In genomic region chr21:29073222-29074006, GRCh38 we compare ENCODE assay signal across 1 cellular context.
TF ChIP-seq lines count a peak whose summit lies in the region.

Gene CCT8, minus strand, starts transcription at chr21:29073648. Its CDS starts 58 bp downstream, at chr21:29073590.

TF ChIP-seq in HEK293, 187 proteins besides CTCF, POLR2A, EP300 and RAD21 (continued from another document and continues in another):
- TF ChIP-seq ZSCAN5A (tag by site-specific recombination; IDR thresholded peaks at IDR 0.05) = peak; percentile 92; the same call in 1 of the 2 replicates
- TF ChIP-seq ZNF18 (tag by site-specific recombination; IDR thresholded peaks at IDR 0.05) = 0 out of 2 replicates have a peak, but pooled peaks have one; percentile 16
- TF ChIP-seq GFI1B (tag by site-specific recombination; IDR thresholded peaks at IDR 0.05) = no peak
- no peak for TF ChIP-seq ZNF645 (tag by site-specific recombination; IDR thresholded peaks at IDR 0.05)
- TF ChIP-seq ZNF2 (tag by site-specific recombination; IDR thresholded peaks at IDR 0.05) = peak; percentile 48
- peak; percentile 71; the same call in 1 of the 2 replicates for TF ChIP-seq ZBTB7A (tag by site-specific recombination; IDR thresholded peaks at IDR 0.05; ENCODE audit: low read depth)
- TF ChIP-seq PRDM10 (tag by site-specific recombination; IDR thresholded peaks at IDR 0.05) = peak; percentile 64
- TF ChIP-seq SP3 (tag by site-specific recombination; IDR thresholded peaks at IDR 0.05) = peak; percentile 93
- TF ChIP-seq ZNF664 (tag by site-specific recombination; IDR thresholded peaks at IDR 0.05) = no peak
- peak; percentile 62; the same call in 1 of the 2 replicates for TF ChIP-seq ZSCAN18 (tag by site-specific recombination; IDR thresholded peaks at IDR 0.05)
- peak; percentile 79 for TF ChIP-seq ZNF24 (tag by site-specific recombination; IDR thresholded peaks at IDR 0.05)
- TF ChIP-seq ZFP3 (tag by site-specific recombination; IDR thresholded peaks at IDR 0.05; ENCODE audit: low read depth) = no peak
- peak; percentile 61; the same call in 1 of the 2 replicates for TF ChIP-seq ZBTB21 (tag by site-specific recombination; IDR thresholded peaks at IDR 0.05)
- TF ChIP-seq ZNF416 (tag by site-specific recombination; IDR thresholded peaks at IDR 0.05) = no peak
- 0 out of 2 replicates have a peak, but pooled peaks have one; percentile 14 for TF ChIP-seq ZNF548 (tag by site-specific recombination; IDR thresholded peaks at IDR 0.05)
- peak; percentile 95 for TF ChIP-seq ZNF639 (tag by site-specific recombination; IDR thresholded peaks at IDR 0.05)
- peak; percentile 75 for TF ChIP-seq YY1 (tag by site-specific recombination; IDR thresholded peaks at IDR 0.05)
- no peak for TF ChIP-seq ZNF670 (tag by site-specific recombination; IDR thresholded peaks at IDR 0.05; ENCODE audit: low read depth)
- peak; percentile 85 for TF ChIP-seq ZFP69B (tag by site-specific recombination; IDR thresholded peaks at IDR 0.05)
- TF ChIP-seq ZNF239 (tag by site-specific recombination; IDR thresholded peaks at IDR 0.05) = peak; percentile 67; the same call in 1 of the 2 replicates
- TF ChIP-seq ZNF76 (tag by site-specific recombination; IDR thresholded peaks at IDR 0.05; ENCODE audit: borderline replicate concordance, low read depth) = peak; percentile 97
- TF ChIP-seq REST (tag by site-specific recombination; IDR thresholded peaks at IDR 0.05) = peak; percentile 47; the same call in 1 of the 2 replicates
- TF ChIP-seq ZNF585B (tag by site-specific recombination; IDR thresholded peaks at IDR 0.05) = no peak
- peak; percentile 99 for TF ChIP-seq KLF8 (tag by site-specific recombination; IDR thresholded peaks at IDR 0.05)
- TF ChIP-seq ZNF423 (tag by site-specific recombination; IDR thresholded peaks at IDR 0.05) = 0 out of 2 replicates have a peak, but pooled peaks have one; percentile 33
- TF ChIP-seq ZNF692 (tag by site-specific recombination; IDR thresholded peaks at IDR 0.05) = peak; percentile 91
- 0 out of 2 replicates have a peak, but pooled peaks have one; percentile 33 for TF ChIP-seq TSHZ1 (tag by site-specific recombination; IDR thresholded peaks at IDR 0.05; ENCODE audit: borderline replicate concordance)
- peak; percentile 77; the same call in 1 of the 2 replicates for TF ChIP-seq ZFP37 (tag by site-specific recombination; IDR thresholded peaks at IDR 0.05)
- TF ChIP-seq ZBTB1 (tag by site-specific recombination; IDR thresholded peaks at IDR 0.05) = peak; percentile 94; the same call in 1 of the 2 replicates
- TF ChIP-seq ZNF426 (tag by site-specific recombination; IDR thresholded peaks at IDR 0.05) = no peak
- TF ChIP-seq ZBTB44 (tag by site-specific recombination; IDR thresholded peaks at IDR 0.05) = 0 out of 2 replicates have a peak, but pooled peaks have one; percentile 25
- no peak for TF ChIP-seq ZNF626 (tag by site-specific recombination; IDR thresholded peaks at IDR 0.05)
- TF ChIP-seq GLIS1 (tag by site-specific recombination; IDR thresholded peaks at IDR 0.05) = peak; percentile 86
- TF ChIP-seq ZNF366 (tag by site-specific recombination; conservative IDR thresholded peaks at IDR 0.05) = peak; percentile 55; the same call in 1 of the 2 replicates
- TF ChIP-seq ZNF132 (tag by site-specific recombination; IDR thresholded peaks at IDR 0.05; ENCODE audit: borderline replicate concordance) = no peak
